Comparison of ENCODE assay signal across 13 cellular contexts in the genomic region with DNA sequence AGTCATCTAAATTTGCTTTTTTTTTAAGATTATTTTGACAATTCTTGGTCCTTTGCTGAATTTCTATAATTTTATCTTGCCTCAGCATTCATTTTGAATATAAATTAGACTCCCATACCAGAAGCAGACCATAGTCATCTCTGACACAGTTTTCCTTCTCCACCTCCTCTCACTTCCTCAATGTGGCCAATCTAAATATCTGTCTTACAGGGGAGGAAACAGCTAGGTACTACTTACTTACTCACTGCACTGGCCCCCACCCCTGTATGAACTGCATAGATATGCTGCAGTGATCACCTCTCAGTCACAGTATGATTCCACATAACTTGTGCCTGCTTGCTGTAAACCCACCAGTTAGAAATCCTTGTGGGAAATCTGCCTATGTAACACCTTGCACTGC.
"Had no signal": no experiment of that assay in that cellular context is flagged by ENCODE, and none has a peak within 500 bp of the region (broad histone marks: within the 10 kb centered on the region; RNA-seq: fewer than 3 reads in every experiment).

No MANE protein-coding gene starts in this region.

- DNase-seq: activated naive CD4-positive, alpha-beta T cell treated with anti-CD3 and anti-CD28 coated beads, Interleukin-2, amount 50 U/mL, for 16 hours; adrenal gland; esophagus squamous epithelium; foreskin fibroblast; glutamatergic neuron; immature natural killer cell; naive thymus-derived CD8-positive, alpha-beta T cell; posterior cingulate gyrus; stimulated activated CD4-positive, alpha-beta T cell treated with anti-CD3 and anti-CD28 coated beads, Interleukin-4, amount 100 ng/mL, for 4 hours; thyroid gland had no signal

- ATAC-seq: naive thymus-derived CD8-positive, alpha-beta T cell had no signal

- H3K4me1 Mint-ChIP-seq: immature natural killer cell had no signal

- H3K9me3 ChIP-seq: adrenal gland, esophagus squamous epithelium, neutrophil, thyroid gland had no signal

- H3K36me3 Mint-ChIP-seq: immature natural killer cell had no signal

- H3K27ac ChIP-seq: adrenal gland, esophagus squamous epithelium, neutrophil, skin epidermis, thyroid gland had no signal

- H3K4me1 ChIP-seq: adrenal gland, esophagus squamous epithelium, thyroid gland had no signal

- H3K36me3 ChIP-seq: adrenal gland, esophagus squamous epithelium, neutrophil, thyroid gland had no signal

- H3K4me3 ChIP-seq: adrenal gland, esophagus squamous epithelium, lung, skin epidermis, thyroid gland had no signal

- H3K4me3 Mint-ChIP-seq: immature natural killer cell; naive thymus-derived CD8-positive, alpha-beta T cell had no signal

- H3K27ac Mint-ChIP-seq: immature natural killer cell; naive thymus-derived CD8-positive, alpha-beta T cell had no signal

- H3K27me3 ChIP-seq: adrenal gland, esophagus squamous epithelium, neutrophil, thyroid gland had no signal
